Comparison of ENCODE assay signal across 1 cellular context in the genomic region with DNA sequence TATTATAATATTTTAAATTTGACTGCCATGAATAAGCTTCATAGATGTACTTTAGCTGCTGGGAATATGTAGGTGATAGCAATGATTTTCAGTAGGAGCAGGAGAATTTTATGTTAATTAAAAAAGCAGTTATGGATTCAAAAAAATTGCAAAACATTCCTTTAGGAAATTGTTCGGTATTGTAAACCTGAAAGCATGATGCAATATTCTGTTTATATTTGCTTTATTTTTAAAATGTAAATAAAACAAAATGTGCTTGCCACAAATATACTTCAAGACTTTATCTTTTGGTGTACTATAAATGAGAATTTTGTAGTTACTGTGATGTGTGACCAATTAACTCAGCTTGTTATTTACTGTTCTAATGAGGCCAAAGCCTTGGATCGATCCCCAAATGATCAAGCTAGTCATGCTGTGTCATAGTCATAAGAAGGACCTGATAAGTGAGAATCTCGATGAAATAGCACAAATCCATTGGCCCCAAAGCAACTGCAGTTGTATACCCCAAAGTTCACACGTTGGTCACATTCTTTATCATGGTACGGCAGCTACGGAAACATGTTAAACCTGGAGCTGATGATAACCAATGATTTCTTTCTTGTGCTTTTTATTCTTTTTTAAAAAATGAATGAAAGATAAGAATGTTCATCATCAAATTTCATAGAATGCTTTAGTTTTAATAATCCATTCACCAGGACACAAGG.
TF ChIP-seq lines count a peak whose summit lies in the region.

No MANE protein-coding gene starts in this region.

TF ChIP-seq in K562, 482 proteins besides CTCF, POLR2A, EP300 and RAD21 (continued from another document and continues in another):
- TF ChIP-seq, protein P1, sequence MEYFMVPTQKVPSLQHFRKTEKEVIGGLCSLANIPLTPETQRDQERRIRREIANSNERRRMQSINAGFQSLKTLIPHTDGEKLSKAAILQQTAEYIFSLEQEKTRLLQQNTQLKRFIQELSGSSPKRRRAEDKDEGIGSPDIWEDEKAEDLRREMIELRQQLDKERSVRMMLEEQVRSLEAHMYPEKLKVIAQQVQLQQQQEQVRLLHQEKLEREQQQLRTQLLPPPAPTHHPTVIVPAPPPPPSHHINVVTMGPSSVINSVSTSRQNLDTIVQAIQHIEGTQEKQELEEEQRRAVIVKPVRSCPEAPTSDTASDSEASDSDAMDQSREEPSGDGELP (CRISPR knock-in tag; IDR thresholded peaks at IDR 0.05; ENCODE audit: borderline replicate concordance) = no peak
- TF ChIP-seq DACH1 (IDR thresholded peaks at IDR 0.05; ENCODE audit: partially characterized antibody) (peak; percentile 21), ZNF766 (CRISPR knock-in tag; conservative IDR thresholded peaks at IDR 0.05) (no peak; the same call in 1 of the 2 replicates), MTF1 (CRISPR knock-in tag; IDR thresholded peaks at IDR 0.05; ENCODE audit: borderline replicate concordance) (no peak), RBM14 (IDR thresholded peaks at IDR 0.05; ENCODE audit: borderline replicate concordance, insufficient read depth, low read depth, low read length) (no peak), DEAF1 (CRISPR knock-in tag; IDR thresholded peaks at IDR 0.05) (no peak), RBM39 (optimal IDR thresholded peaks at IDR 0.05; ENCODE audit: low read depth, low read length) (no peak), ZNF347 (CRISPR knock-in tag; IDR thresholded peaks at IDR 0.05; ENCODE audit: low read depth) (no peak), ZSCAN32 (CRISPR knock-in tag; IDR thresholded peaks at IDR 0.05) (no peak), TEAD2 (tag; IDR thresholded peaks at IDR 0.05) (no peak), ZNF311 (CRISPR knock-in tag; IDR thresholded peaks at IDR 0.05) (no peak), ZNF263 (CRISPR knock-in tag; IDR thresholded peaks at IDR 0.05; ENCODE audit: borderline replicate concordance) (no peak), LCOR (CRISPR knock-in tag; IDR thresholded peaks at IDR 0.05) (no peak), NUFIP1 (IDR thresholded peaks at IDR 0.05; ENCODE audit: partially characterized antibody) (no peak), DIDO1 (tag; IDR thresholded peaks at IDR 0.05; ENCODE audit: low read depth) (no peak), ATF6 (CRISPR knock-in tag; IDR thresholded peaks at IDR 0.05) (no peak), HDGF (IDR thresholded peaks at IDR 0.05) (no peak), NCOA4 (IDR thresholded peaks at IDR 0.05; ENCODE audit: partially characterized antibody) (no peak), ZNF76 (CRISPR knock-in tag; IDR thresholded peaks at IDR 0.05; ENCODE audit: borderline replicate concordance) (no peak), KHSRP (IDR thresholded peaks at IDR 0.05) (no peak), GATAD2B (IDR thresholded peaks at IDR 0.05; ENCODE audit: borderline replicate concordance) (peak; percentile 60; the same call in 1 of the 2 replicates), ZZZ3 (IDR thresholded peaks at IDR 0.05) (no peak), ZNF140 (CRISPR knock-in tag; IDR thresholded peaks at IDR 0.05) (no peak), NEUROD1 (IDR thresholded peaks at IDR 0.05; ENCODE audit: borderline replicate concordance, low read depth, low read length, partially characterized antibody) (no peak), ARID1B (IDR thresholded peaks at IDR 0.05) (peak; percentile 95), HLTF (IDR thresholded peaks at IDR 0.05) (no peak), ZNF24 (IDR thresholded peaks at IDR 0.05) (no peak), TBP (optimal IDR thresholded peaks at IDR 0.05; ENCODE audit: low read depth, low read length) (no peak), RBM22 (IDR thresholded peaks at IDR 0.05; ENCODE audit: low read depth, low read length, poor library complexity, severe bottlenecking) (no peak), ZBTB49 (CRISPR knock-in tag; IDR thresholded peaks at IDR 0.05; ENCODE audit: borderline replicate concordance) (no peak), FIP1L1 (IDR thresholded peaks at IDR 0.05; ENCODE audit: low read depth, low read length, poor library complexity, severe bottlenecking) (no peak), POLR2AphosphoS5 (IDR thresholded peaks at IDR 0.05; ENCODE audit: control insufficient read depth, insufficient read depth, low read depth, low read length) (peak; percentile 86), MTA3 (IDR thresholded peaks at IDR 0.05; ENCODE audit: borderline replicate concordance) (no peak), ZNF699 (CRISPR knock-in tag; IDR thresholded peaks at IDR 0.05; ENCODE audit: insufficient replicate concordance) (no peak), CHD1 (IDR thresholded peaks at IDR 0.05; ENCODE audit: low read length) (no peak), ZFP36 (IDR thresholded peaks at IDR 0.05; ENCODE audit: low read depth, low read length, partially characterized antibody) (no peak)
- TF ChIP-seq, protein P2, sequence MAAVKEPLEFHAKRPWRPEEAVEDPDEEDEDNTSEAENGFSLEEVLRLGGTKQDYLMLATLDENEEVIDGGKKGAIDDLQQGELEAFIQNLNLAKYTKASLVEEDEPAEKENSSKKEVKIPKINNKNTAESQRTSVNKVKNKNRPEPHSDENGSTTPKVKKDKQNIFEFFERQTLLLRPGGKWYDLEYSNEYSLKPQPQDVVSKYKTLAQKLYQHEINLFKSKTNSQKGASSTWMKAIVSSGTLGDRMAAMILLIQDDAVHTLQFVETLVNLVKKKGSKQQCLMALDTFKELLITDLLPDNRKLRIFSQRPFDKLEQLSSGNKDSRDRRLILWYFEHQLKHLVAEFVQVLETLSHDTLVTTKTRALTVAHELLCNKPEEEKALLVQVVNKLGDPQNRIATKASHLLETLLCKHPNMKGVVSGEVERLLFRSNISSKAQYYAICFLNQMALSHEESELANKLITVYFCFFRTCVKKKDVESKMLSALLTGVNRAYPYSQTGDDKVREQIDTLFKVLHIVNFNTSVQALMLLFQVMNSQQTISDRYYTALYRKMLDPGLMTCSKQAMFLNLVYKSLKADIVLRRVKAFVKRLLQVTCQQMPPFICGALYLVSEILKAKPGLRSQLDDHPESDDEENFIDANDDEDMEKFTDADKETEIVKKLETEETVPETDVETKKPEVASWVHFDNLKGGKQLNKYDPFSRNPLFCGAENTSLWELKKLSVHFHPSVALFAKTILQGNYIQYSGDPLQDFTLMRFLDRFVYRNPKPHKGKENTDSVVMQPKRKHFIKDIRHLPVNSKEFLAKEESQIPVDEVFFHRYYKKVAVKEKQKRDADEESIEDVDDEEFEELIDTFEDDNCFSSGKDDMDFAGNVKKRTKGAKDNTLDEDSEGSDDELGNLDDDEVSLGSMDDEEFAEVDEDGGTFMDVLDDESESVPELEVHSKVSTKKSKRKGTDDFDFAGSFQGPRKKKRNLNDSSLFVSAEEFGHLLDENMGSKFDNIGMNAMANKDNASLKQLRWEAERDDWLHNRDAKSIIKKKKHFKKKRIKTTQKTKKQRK (IDR thresholded peaks at IDR 0.05; ENCODE audit: borderline replicate concordance, low read depth, low read length) = no peak
- TF ChIP-seq, protein P3, sequence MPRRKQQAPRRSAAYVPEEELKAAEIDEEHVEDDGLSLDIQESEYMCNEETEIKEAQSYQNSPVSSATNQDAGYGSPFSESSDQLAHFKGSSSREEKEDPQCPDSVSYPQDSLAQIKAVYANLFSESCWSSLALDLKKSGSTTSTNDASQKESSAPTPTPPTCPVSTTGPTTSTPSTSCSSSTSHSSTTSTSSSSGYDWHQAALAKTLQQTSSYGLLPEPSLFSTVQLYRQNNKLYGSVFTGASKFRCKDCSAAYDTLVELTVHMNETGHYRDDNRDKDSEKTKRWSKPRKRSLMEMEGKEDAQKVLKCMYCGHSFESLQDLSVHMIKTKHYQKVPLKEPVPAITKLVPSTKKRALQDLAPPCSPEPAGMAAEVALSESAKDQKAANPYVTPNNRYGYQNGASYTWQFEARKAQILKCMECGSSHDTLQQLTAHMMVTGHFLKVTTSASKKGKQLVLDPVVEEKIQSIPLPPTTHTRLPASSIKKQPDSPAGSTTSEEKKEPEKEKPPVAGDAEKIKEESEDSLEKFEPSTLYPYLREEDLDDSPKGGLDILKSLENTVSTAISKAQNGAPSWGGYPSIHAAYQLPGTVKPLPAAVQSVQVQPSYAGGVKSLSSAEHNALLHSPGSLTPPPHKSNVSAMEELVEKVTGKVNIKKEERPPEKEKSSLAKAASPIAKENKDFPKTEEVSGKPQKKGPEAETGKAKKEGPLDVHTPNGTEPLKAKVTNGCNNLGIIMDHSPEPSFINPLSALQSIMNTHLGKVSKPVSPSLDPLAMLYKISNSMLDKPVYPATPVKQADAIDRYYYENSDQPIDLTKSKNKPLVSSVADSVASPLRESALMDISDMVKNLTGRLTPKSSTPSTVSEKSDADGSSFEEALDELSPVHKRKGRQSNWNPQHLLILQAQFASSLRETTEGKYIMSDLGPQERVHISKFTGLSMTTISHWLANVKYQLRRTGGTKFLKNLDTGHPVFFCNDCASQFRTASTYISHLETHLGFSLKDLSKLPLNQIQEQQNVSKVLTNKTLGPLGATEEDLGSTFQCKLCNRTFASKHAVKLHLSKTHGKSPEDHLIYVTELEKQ (CRISPR knock-in tag; IDR thresholded peaks at IDR 0.05) = no peak
- TF ChIP-seq, protein P4, sequence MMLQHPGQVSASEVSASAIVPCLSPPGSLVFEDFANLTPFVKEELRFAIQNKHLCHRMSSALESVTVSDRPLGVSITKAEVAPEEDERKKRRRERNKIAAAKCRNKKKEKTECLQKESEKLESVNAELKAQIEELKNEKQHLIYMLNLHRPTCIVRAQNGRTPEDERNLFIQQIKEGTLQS (IDR thresholded peaks at IDR 0.05) = peak; percentile 91
- TF ChIP-seq, protein P4 (CRISPR knock-in tag; conservative IDR thresholded peaks at IDR 0.05) = no peak
- TF ChIP-seq, protein P5, sequence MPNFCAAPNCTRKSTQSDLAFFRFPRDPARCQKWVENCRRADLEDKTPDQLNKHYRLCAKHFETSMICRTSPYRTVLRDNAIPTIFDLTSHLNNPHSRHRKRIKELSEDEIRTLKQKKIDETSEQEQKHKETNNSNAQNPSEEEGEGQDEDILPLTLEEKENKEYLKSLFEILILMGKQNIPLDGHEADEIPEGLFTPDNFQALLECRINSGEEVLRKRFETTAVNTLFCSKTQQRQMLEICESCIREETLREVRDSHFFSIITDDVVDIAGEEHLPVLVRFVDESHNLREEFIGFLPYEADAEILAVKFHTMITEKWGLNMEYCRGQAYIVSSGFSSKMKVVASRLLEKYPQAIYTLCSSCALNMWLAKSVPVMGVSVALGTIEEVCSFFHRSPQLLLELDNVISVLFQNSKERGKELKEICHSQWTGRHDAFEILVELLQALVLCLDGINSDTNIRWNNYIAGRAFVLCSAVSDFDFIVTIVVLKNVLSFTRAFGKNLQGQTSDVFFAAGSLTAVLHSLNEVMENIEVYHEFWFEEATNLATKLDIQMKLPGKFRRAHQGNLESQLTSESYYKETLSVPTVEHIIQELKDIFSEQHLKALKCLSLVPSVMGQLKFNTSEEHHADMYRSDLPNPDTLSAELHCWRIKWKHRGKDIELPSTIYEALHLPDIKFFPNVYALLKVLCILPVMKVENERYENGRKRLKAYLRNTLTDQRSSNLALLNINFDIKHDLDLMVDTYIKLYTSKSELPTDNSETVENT (CRISPR knock-in tag; IDR thresholded peaks at IDR 0.05) = no peak
- TF ChIP-seq, protein P6, sequence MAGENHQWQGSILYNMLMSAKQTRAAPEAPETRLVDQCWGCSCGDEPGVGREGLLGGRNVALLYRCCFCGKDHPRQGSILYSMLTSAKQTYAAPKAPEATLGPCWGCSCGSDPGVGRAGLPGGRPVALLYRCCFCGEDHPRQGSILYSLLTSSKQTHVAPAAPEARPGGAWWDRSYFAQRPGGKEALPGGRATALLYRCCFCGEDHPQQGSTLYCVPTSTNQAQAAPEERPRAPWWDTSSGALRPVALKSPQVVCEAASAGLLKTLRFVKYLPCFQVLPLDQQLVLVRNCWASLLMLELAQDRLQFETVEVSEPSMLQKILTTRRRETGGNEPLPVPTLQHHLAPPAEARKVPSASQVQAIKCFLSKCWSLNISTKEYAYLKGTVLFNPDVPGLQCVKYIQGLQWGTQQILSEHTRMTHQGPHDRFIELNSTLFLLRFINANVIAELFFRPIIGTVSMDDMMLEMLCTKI (IDR thresholded peaks at IDR 0.05; ENCODE audit: partially characterized antibody) = no peak
